Comparison of ENCODE assay signal across 8 cellular contexts in the genomic region with DNA sequence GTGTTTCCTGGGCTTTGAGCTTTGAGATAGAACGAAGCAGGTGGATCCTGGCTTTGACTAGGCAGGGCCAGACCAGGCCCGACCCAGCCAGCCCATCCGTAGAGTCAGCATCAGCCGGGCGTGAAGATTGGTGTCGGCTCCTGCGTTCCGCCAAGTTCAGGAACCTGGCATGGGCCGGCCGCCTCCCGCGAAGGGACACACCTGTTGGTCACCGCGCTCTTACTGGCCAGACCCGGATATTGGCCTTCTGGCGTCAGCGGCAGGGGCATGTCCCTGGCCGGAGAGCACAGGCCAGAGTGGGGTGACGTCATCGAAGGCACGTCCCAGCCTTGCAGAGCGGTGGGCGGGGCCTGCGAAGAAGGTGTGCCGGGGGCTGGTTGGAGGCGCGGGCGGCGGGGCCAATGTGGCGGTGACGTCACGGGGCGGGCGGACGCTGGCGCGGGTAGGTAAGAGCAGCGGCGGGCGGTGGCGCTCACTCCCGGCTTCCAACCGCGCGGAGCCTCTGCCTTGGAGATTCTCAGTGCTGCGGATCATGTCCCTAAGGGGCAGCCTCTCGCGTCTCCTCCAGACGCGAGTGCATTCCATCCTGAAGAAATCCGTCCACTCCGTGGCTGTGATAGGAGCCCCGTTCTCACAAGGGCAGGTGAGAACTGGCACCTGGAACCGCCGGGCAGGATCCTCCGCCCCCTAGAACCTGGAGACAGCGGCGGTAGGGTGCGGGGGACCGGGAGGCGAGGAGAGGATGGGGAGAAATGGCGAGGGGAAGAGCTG. TPM values are rescaled to one million over a fixed set of nuclear protein-coding genes. Genes with fewer than 3 reads are reported as not detected.
DNase-seq lines count a peak whose midpoint lies in the region; TF ChIP-seq lines count a peak whose summit lies in the region.

A gene (plus strand): TSS at position 475 of the 771 bp plus-strand sequence. CDS start 58 bp downstream, at position 533.

- H3K9me3 ChIP-seq in testis = no peaks in the 10 kb centered on the region

- no peaks in the 10 kb centered on the region for H3K9me3 Mint-ChIP-seq in HFFc6
- no peaks in the 10 kb centered on the region for H3K9me3 Mint-ChIP-seq in activated naive CD4-positive, alpha-beta T cell treated with anti-CD3 and anti-CD28 coated beads, Interleukin-2, amount 50 U/mL, for 24 hours

- H3K36me3 Mint-ChIP-seq in HFFc6 (ENCODE audit: low read depth) = no peaks in the 10 kb centered on the region
- no peaks in the 10 kb centered on the region for H3K36me3 Mint-ChIP-seq in activated naive CD4-positive, alpha-beta T cell treated with anti-CD3 and anti-CD28 coated beads, Interleukin-2, amount 50 U/mL, for 24 hours

- TF ChIP-seq CTCF in HFFc6 (IDR thresholded peaks at IDR 0.05) (peak; percentile 23; the same call in 1 of the 2 replicates), testis (IDR thresholded peaks at IDR 0.05) (no peak)

- peak; percentile 18 for TF ChIP-seq POLR2A in testis (IDR thresholded peaks at IDR 0.05)

- DNase-seq in GM04503 (ENCODE audit: low read depth) = peak; percentile 36
- DNase-seq in HFFc6 = peak; percentile 87
- peak; percentile 86 for DNase-seq in NAMALWA (ENCODE audit: low spot score)
- DNase-seq in SK-N-DZ (ENCODE audit: low spot score) = peak; percentile 92
- DNase-seq in glomerular endothelial cell (ENCODE audit: extremely low read depth, low read depth, low spot score) = peak; percentile 48
- DNase-seq in occipital lobe (lab: John Stamatoyannopoulos, UW) = peak; percentile 90
- peak; percentile 99 for DNase-seq in testis

- peak within 1 kb of the TSS; percentile 32 to 66 for H3K27ac ChIP-seq in testis

- WGBS in testis, 2 donors = 1% methylated on average over 30 to 62 of the region's 62 CpGs

- H3K4me1 Mint-ChIP-seq in HFFc6 (ENCODE audit: low read depth) = peaks cover 51% of the 10 kb centered on the region
- peaks cover 46% of the 10 kb centered on the region for H3K4me1 Mint-ChIP-seq in activated naive CD4-positive, alpha-beta T cell treated with anti-CD3 and anti-CD28 coated beads, Interleukin-2, amount 50 U/mL, for 24 hours

- H3K36me3 ChIP-seq in testis (ENCODE audit: low read depth, missing control alignments) = no peaks in the 10 kb centered on the region

- H3K27ac Mint-ChIP-seq in HFFc6 = peak within 1 kb of the TSS; percentile 94
- H3K27ac Mint-ChIP-seq in activated naive CD4-positive, alpha-beta T cell treated with anti-CD3 and anti-CD28 coated beads, Interleukin-2, amount 50 U/mL, for 24 hours = peak within 1 kb of the TSS; percentile 89

- peaks cover 8% of the 10 kb centered on the region for H3K4me1 ChIP-seq in testis

- H3K4me3 ChIP-seq in testis = peak within 1 kb of the TSS; percentile 51 to 76

- H3K27me3 ChIP-seq in testis = no peaks in the 10 kb centered on the region

- intact Hi-C loops in testis (cut with DNase I; ENCODE audit: low total_unique reads) = no loop called here

- peak within 1 kb of the TSS; percentile 87 for H3K4me3 Mint-ChIP-seq in HFFc6
- H3K4me3 Mint-ChIP-seq in activated naive CD4-positive, alpha-beta T cell treated with anti-CD3 and anti-CD28 coated beads, Interleukin-2, amount 50 U/mL, for 24 hours = peak within 1 kb of the TSS; percentile 89

- H3K27me3 Mint-ChIP-seq in HFFc6 (ENCODE audit: insufficient read depth) = peaks cover 3% of the 10 kb centered on the region
- no peaks in the 10 kb centered on the region for H3K27me3 Mint-ChIP-seq in activated naive CD4-positive, alpha-beta T cell treated with anti-CD3 and anti-CD28 coated beads, Interleukin-2, amount 50 U/mL, for 24 hours

RNA-seq across cellular contexts. Expression of the gene that starts here (rescaled TPM):
- total RNA-seq in HFFc6 (2021; fragmentation: NEBNext Ultra II Directional; extraction: Animal tissue kit (Norgen Biotek cat#: 25700)) = 1 to 10 TPM; 1.4 to 2.2 (median 1.9) TPM
- 20.7 and 22.2 TPM in 2 replicates for polyA plus RNA-seq in SK-N-DZ (2014; cell fraction: cytosol; rRNA removed)
- polyA plus RNA-seq in SK-N-DZ (2014; cell fraction: nucleus; rRNA removed) = 14.2 and 20.2 TPM in 2 replicates
- 7.1 and 17.0 TPM in 2 replicates for total RNA-seq in glomerular endothelial cell
- 49.0 TPM for total RNA-seq in occipital lobe
- 1 to 10 TPM; 3.8 to 5.1 TPM for total RNA-seq in testis
- polyA plus RNA-seq in testis (ENCODE audit: insufficient read depth, low read depth, low replicate concordance) = 5.3 TPM

Comparison
In these comparisons a context has a peak if more than half of its experiments do, and no peak if none do; other contexts are left out.
1. Peak in every context shown above with its lines: DNase-seq, H3K4me3 ChIP-seq and H3K27ac ChIP-seq.
2. DNase-seq: peak in every context shown above with its lines; median percentile 99 in testis; 92 in SK-N-DZ; 90 in occipital lobe; 87 in HFFc6; 86 in NAMALWA; 48 in glomerular endothelial cell; 36 in GM04503.